Comparison of ENCODE assay signal across 29 cellular contexts in the genomic region with DNA sequence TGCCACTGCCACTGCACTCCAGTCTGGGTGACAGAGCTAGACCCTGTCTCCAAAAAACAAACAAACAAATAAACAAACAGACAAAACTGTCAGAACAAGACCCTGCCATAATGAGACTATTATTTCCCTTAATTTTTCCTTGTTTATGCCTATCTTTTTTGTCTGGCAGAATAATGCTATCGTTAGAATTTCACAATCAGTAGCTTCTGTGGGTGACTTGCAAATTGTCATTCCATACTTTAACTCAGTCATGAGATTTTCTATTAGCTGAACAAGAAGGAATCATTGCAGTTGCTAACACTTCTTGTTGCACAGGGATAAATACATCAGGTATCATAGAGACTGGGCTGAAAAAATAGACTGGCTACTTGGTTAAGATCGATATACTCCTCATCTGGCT.
"Had no signal": no experiment of that assay in that cellular context is flagged by ENCODE, and none has a peak within 500 bp of the region (broad histone marks: within the 10 kb centered on the region; RNA-seq: fewer than 3 reads in every experiment).

No MANE protein-coding gene starts in this region.

- H3K9me3 Mint-ChIP-seq: activated CD4-positive, alpha-beta memory T cell treated with anti-CD3 and anti-CD28 coated beads, Interleukin-2, amount 10 ng/mL, durations not matched to agents 7 days and 5 days; activated CD4-positive, alpha-beta T cell treated with anti-CD3 and anti-CD28 coated beads, Interleukin-2, amount 10 ng/mL, durations not matched to agents 7 days and 5 days; activated T-cell treated with anti-CD3 and anti-CD28 coated beads, Interleukin-2, amount 50 U/mL, for 4 hours; activated T-helper 17 cell treated with anti-CD3 and anti-CD28 coated beads, Interleukin-2, amount 50 U/mL, for 72 hours; effector memory CD8-positive, alpha-beta T cell had no signal

- H3K27me3 Mint-ChIP-seq: activated naive CD8-positive, alpha-beta T cell; activated T-helper 17 cell treated with anti-CD3 and anti-CD28 coated beads, Interleukin-2, amount 50 U/mL, for 72 hours; effector memory CD8-positive, alpha-beta T cell had no signal

- H3K36me3 Mint-ChIP-seq: activated naive CD8-positive, alpha-beta T cell had no signal

- H3K27me3 ChIP-seq: body of pancreas, esophagus muscularis mucosa, foreskin keratinocyte, gastrocnemius medialis had no signal

- H3K36me3 ChIP-seq: esophagus muscularis mucosa, gastrocnemius medialis, heart left ventricle had no signal

- H3K4me1 ChIP-seq: body of pancreas, esophagus muscularis mucosa, foreskin keratinocyte had no signal

- H3K27ac ChIP-seq: body of pancreas, esophagus muscularis mucosa, foreskin keratinocyte, gastrocnemius medialis, heart left ventricle had no signal

- H3K4me3 ChIP-seq: body of pancreas, esophagus muscularis mucosa, gastrocnemius medialis, heart left ventricle had no signal

- H3K4me3 Mint-ChIP-seq: activated CD4-positive, alpha-beta memory T cell treated with anti-CD3 and anti-CD28 coated beads, Interleukin-2, amount 10 ng/mL, durations not matched to agents 7 days and 5 days; activated CD4-positive, alpha-beta T cell treated with anti-CD3 and anti-CD28 coated beads, Interleukin-2, amount 10 ng/mL, durations not matched to agents 7 days and 5 days; activated naive CD8-positive, alpha-beta T cell; activated T-cell treated with anti-CD3 and anti-CD28 coated beads, Interleukin-2, amount 50 U/mL, for 4 hours; activated T-helper 17 cell treated with anti-CD3 and anti-CD28 coated beads, Interleukin-2, amount 50 U/mL, for 72 hours; effector memory CD8-positive, alpha-beta T cell; WTC11 had no signal

- ATAC-seq: activated T-cell treated with anti-CD3 and anti-CD28 coated beads, Interleukin-2, amount 50 U/mL, for 4 hours; activated T-helper 17 cell treated with anti-CD3 and anti-CD28 coated beads, Interleukin-2, amount 50 U/mL, for 72 hours; body of pancreas; effector memory CD8-positive, alpha-beta T cell; foreskin keratinocyte; gastrocnemius medialis; heart left ventricle; WTC11 had no signal

- H3K27ac Mint-ChIP-seq: activated CD4-positive, alpha-beta memory T cell treated with anti-CD3 and anti-CD28 coated beads, Interleukin-2, amount 10 ng/mL, durations not matched to agents 7 days and 5 days; activated CD4-positive, alpha-beta T cell treated with anti-CD3 and anti-CD28 coated beads, Interleukin-2, amount 10 ng/mL, durations not matched to agents 7 days and 5 days; activated naive CD8-positive, alpha-beta T cell; activated T-helper 17 cell treated with anti-CD3 and anti-CD28 coated beads, Interleukin-2, amount 50 U/mL, for 72 hours; effector memory CD8-positive, alpha-beta T cell; WTC11 had no signal

- DNase-seq: activated CD4-positive, alpha-beta memory T cell treated with anti-CD3 and anti-CD28 coated beads, Interleukin-2, amount 10 ng/mL, durations not matched to agents 7 days and 5 days; activated CD4-positive, alpha-beta T cell treated with anti-CD3 and anti-CD28 coated beads for 1 hour; activated CD4-positive, alpha-beta T cell treated with anti-CD3 and anti-CD28 coated beads for 4 hours; activated CD4-positive, alpha-beta T cell treated with anti-CD3 and anti-CD28 coated beads, Interleukin-2, amount 10 ng/mL, durations not matched to agents 7 days and 5 days; activated CD4-positive, alpha-beta T cell treated with anti-CD3 and anti-CD28 coated beads, Interleukin-2, amount 50 U/mL, for 4 hours; activated CD8-positive, alpha-beta memory T cell treated with anti-CD3 and anti-CD28 coated beads for 24 hours; activated effector memory CD4-positive, alpha-beta T cell treated with Interleukin-2 at 50 U/mL for 16 hours; activated gamma-delta T cell treated with Interleukin-2 at 50 U/mL for 16 hours; activated naive CD4-positive, alpha-beta T cell treated with anti-CD3 and anti-CD28 coated beads, Interleukin-2, amount 50 U/mL, for 16 hours; activated naive CD4-positive, alpha-beta T cell treated with Interleukin-2 at 50 U/mL for 16 hours; activated T-cell treated with anti-CD3 and anti-CD28 coated beads, Interleukin-2, amount 50 U/mL, for 4 hours; amniotic stem cell; anterior cingulate cortex; body of pancreas; caudate nucleus; cortex of kidney; dermis blood vessel endothelial cell; effector CD4-positive, alpha-beta T cell; effector memory CD8-positive, alpha-beta T cell; erythroblast; foreskin keratinocyte; gastrocnemius medialis; glutamatergic neuron; heart left ventricle; T-helper 2 cell had no signal

- H3K9me3 ChIP-seq: body of pancreas, esophagus muscularis mucosa, gastrocnemius medialis had no signal
